ENCODE assay signal across 8 cellular contexts in the genomic region with DNA sequence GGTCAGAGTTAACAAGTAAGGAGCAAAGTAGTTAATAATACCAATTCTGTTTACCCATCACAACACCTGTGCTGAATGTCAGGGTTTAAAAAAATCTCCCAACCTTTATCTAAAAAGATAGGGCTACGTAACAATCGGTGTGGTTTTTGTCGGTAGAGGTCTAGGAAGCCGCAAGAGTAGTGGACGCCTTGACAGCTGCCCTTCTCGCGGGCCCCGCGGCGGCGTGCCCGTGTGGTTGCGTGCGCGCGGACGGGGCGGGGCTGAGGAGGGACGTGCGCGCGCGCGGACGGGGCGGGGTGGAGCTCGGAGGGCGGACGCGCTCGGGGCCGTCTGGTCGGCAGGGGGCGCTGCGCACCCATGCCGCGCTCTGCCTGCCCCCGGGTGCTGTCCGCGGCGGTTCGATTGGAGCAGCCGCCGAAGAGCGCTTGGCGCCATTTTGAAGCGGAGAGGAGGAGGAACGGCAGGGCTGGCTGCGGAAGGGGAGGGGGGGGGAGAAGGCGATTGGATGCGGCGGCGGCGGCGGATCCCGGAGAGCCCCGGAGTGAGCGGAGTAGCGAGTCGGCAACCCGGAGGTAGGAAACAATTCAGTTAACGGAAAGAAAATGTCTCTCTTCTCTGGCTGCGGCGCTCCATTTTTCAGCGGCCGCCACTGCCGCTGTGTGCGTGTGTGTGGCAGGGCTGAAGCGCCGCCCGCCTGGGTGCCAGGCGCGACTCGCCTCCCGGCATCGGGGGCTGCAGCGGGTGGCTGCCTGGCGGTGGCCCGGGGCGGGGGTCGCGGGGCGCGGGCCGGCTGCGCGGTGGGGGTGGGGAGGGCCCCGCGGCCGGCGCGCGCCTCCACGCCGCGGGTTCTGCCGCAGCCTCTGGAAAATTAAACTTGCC. TPM values are rescaled to one million over a fixed set of nuclear protein-coding genes. Genes with fewer than 3 reads are reported as not detected.
DNase-seq lines count a peak whose midpoint lies in the region; ATAC-seq and TF ChIP-seq lines count a peak whose summit lies in the region.

A gene with protein sequence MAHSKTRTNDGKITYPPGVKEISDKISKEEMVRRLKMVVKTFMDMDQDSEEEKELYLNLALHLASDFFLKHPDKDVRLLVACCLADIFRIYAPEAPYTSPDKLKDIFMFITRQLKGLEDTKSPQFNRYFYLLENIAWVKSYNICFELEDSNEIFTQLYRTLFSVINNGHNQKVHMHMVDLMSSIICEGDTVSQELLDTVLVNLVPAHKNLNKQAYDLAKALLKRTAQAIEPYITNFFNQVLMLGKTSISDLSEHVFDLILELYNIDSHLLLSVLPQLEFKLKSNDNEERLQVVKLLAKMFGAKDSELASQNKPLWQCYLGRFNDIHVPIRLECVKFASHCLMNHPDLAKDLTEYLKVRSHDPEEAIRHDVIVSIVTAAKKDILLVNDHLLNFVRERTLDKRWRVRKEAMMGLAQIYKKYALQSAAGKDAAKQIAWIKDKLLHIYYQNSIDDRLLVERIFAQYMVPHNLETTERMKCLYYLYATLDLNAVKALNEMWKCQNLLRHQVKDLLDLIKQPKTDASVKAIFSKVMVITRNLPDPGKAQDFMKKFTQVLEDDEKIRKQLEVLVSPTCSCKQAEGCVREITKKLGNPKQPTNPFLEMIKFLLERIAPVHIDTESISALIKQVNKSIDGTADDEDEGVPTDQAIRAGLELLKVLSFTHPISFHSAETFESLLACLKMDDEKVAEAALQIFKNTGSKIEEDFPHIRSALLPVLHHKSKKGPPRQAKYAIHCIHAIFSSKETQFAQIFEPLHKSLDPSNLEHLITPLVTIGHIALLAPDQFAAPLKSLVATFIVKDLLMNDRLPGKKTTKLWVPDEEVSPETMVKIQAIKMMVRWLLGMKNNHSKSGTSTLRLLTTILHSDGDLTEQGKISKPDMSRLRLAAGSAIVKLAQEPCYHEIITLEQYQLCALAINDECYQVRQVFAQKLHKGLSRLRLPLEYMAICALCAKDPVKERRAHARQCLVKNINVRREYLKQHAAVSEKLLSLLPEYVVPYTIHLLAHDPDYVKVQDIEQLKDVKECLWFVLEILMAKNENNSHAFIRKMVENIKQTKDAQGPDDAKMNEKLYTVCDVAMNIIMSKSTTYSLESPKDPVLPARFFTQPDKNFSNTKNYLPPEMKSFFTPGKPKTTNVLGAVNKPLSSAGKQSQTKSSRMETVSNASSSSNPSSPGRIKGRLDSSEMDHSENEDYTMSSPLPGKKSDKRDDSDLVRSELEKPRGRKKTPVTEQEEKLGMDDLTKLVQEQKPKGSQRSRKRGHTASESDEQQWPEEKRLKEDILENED (N-terminal part only) (plus strand): TSS at position 431 of the 879 bp plus-strand sequence. CDS start 62,321 bp downstream, outside the sequence.

- peaks cover 8% of the 10 kb centered on the region for H3K27me3 Mint-ChIP-seq in WTC11 (ENCODE audit: low read depth)
- H3K27me3 Mint-ChIP-seq in immature natural killer cell (ENCODE audit: low read depth in 3 of 3): peaks cover 8 to 20% (median 17%) of the 10 kb centered on the region in 3 donors

- H3K4me3 Mint-ChIP-seq in WTC11 (peak within 1 kb of the TSS; percentile 86), immature natural killer cell (peak within 1 kb of the TSS; percentile 90 to 98 (median 96))

- POLR2A ChIA-PET in WTC11 (lab: Charles Lee): interaction anchor here (0.7 to 1.0 kb wide), 4 partner anchors 14 to 957 kb away, joined by 3 read pairs; no protein-coding TSS in a partner anchor

- TF ChIP-seq CTCF in WTC11 (IDR thresholded peaks at IDR 0.05): peak; percentile 89

- ATAC-seq in GM18907 (IDR thresholded peaks at IDR 0.05; ENCODE audit: unreplicated experiment): peak; percentile 82
- ATAC-seq in HG03159 (IDR thresholded peaks at IDR 0.05; ENCODE audit: unreplicated experiment): peak; percentile 79
- ATAC-seq in WTC11: peak; percentile 91

- peak within 1 kb of the TSS; percentile 93 for H3K27ac ChIP-seq in caudate nucleus (ENCODE audit: low read depth, low read length)

- H3K9me3 Mint-ChIP-seq in WTC11 (no peaks in the 10 kb centered on the region), immature natural killer cell (peaks cover 0 to 2% (median 0%) of the 10 kb centered on the region in 6 donors)

- peak; percentile 95 for DNase-seq in AG08395 (ENCODE audit: low spot score)
- DNase-seq in NCI-H2227 treated with DMSO at 0.1 percent for 48 hours (lab: John Stamatoyannopoulos, UW): peak; percentile 82
- peak; percentile 92 for DNase-seq in WTC11 (ENCODE audit: low spot score)
- DNase-seq in caudate nucleus (lab: John Stamatoyannopoulos, UW): peak; percentile 24 to 98 (median 92)
- peak; percentile 96 to 97 (median 97) for DNase-seq in immature natural killer cell
- peak; percentile 84 for DNase-seq in smooth muscle cell of the brain vasculature (ENCODE audit: low read depth, low spot score)

- no peaks in the 10 kb centered on the region for H3K36me3 Mint-ChIP-seq in WTC11
- no peaks in the 10 kb centered on the region for H3K36me3 Mint-ChIP-seq in immature natural killer cell

- CTCF ChIA-PET in WTC11 (lab: Charles Lee): interaction anchor here (0.6 to 2.0 kb wide), 36 partner anchors 13 to 454 kb away, joined by 3 to 35 read pairs (median 4); a partner anchor contains a TSS

- peaks cover 38% of the 10 kb centered on the region for H3K4me1 Mint-ChIP-seq in WTC11
- peaks cover 38 to 47% of the 10 kb centered on the region in 2 donors for H3K4me1 Mint-ChIP-seq in immature natural killer cell

- H3K27ac Mint-ChIP-seq in WTC11 (peak within 1 kb of the TSS; percentile 83), immature natural killer cell (peak within 1 kb of the TSS; percentile 89 to 97 (median 94))

TF ChIP-seq in WTC11, 78 proteins besides CTCF, POLR2A, EP300 and RAD21:
- TF ChIP-seq, protein P1, sequence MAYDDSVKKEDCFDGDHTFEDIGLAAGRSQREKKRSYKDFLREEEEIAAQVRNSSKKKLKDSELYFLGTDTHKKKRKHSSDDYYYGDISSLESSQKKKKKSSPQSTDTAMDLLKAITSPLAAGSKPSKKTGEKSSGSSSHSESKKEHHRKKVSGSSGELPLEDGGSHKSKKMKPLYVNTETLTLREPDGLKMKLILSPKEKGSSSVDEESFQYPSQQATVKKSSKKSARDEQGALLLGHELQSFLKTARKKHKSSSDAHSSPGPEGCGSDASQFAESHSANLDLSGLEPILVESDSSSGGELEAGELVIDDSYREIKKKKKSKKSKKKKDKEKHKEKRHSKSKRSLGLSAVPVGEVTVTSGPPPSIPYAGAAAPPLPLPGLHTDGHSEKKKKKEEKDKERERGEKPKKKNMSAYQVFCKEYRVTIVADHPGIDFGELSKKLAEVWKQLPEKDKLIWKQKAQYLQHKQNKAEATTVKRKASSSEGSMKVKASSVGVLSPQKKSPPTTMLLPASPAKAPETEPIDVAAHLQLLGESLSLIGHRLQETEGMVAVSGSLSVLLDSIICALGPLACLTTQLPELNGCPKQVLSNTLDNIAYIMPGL (CRISPR knock-in tag; IDR thresholded peaks at IDR 0.05): peak; percentile 88; the same call in 1 of the 2 replicates
- peak; percentile 34; the same call in 1 of the 2 replicates for TF ChIP-seq FOXP1 (CRISPR knock-in tag; IDR thresholded peaks at IDR 0.05; ENCODE audit: borderline replicate concordance)
- TF ChIP-seq TEAD1 (CRISPR knock-in tag; IDR thresholded peaks at IDR 0.05): peak; percentile 73; the same call in 1 of the 2 replicates
- TF ChIP-seq CREM (CRISPR knock-in tag; IDR thresholded peaks at IDR 0.05): peak; percentile 75
- no peak for TF ChIP-seq ZNF138 (CRISPR knock-in tag; conservative IDR thresholded peaks at IDR 0.05)
- TF ChIP-seq NFYB (CRISPR knock-in tag; conservative IDR thresholded peaks at IDR 0.05; ENCODE audit: low read depth): 0 out of 2 replicates have a peak, but pooled peaks have one; percentile 25
- TF ChIP-seq SP1 (CRISPR knock-in tag; conservative IDR thresholded peaks at IDR 0.05): peak; percentile 75
- TF ChIP-seq, protein P2, sequence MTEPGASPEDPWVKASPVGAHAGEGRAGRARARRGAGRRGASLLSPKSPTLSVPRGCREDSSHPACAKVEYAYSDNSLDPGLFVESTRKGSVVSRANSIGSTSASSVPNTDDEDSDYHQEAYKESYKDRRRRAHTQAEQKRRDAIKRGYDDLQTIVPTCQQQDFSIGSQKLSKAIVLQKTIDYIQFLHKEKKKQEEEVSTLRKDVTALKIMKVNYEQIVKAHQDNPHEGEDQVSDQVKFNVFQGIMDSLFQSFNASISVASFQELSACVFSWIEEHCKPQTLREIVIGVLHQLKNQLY (CRISPR knock-in tag; IDR thresholded peaks at IDR 0.05): 0 out of 2 replicates have a peak, but pooled peaks have one; percentile 44
- TF ChIP-seq, protein P3, sequence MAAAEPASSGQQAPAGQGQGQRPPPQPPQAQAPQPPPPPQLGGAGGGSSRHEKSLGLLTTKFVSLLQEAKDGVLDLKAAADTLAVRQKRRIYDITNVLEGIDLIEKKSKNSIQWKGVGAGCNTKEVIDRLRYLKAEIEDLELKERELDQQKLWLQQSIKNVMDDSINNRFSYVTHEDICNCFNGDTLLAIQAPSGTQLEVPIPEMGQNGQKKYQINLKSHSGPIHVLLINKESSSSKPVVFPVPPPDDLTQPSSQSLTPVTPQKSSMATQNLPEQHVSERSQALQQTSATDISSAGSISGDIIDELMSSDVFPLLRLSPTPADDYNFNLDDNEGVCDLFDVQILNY (CRISPR knock-in tag; IDR thresholded peaks at IDR 0.05): peak; percentile 96
- TF ChIP-seq GABPB1 (CRISPR knock-in tag; IDR thresholded peaks at IDR 0.05): peak; percentile 9; the same call in 1 of the 2 replicates
- TF ChIP-seq CBFB (CRISPR knock-in tag; IDR thresholded peaks at IDR 0.05; ENCODE audit: low read depth): peak; percentile 92; the same call in 1 of the 2 replicates
- TF ChIP-seq FOXJ3 (CRISPR knock-in tag; IDR thresholded peaks at IDR 0.05; ENCODE audit: borderline replicate concordance): no peak
- TF ChIP-seq ZNF219 (CRISPR knock-in tag; IDR thresholded peaks at IDR 0.05; ENCODE audit: borderline replicate concordance): no peak

RNA-seq across cellular contexts. Expression of the gene that starts here (rescaled TPM):
- 41.3 to 44.5 TPM (median 44.3 TPM) in 3 replicates for total RNA-seq in WTC11 (2021)
- 10 to 100 TPM; 29.3 to 49.2 (median 48.1) TPM for polyA plus RNA-seq in immature natural killer cell

Comparison
In these comparisons a context has a peak if more than half of its experiments do, and no peak if none do; other contexts are left out.
1. Peak in every context shown above with its lines: DNase-seq, ATAC-seq and H3K27ac ChIP-seq.